In the genomic region with DNA sequence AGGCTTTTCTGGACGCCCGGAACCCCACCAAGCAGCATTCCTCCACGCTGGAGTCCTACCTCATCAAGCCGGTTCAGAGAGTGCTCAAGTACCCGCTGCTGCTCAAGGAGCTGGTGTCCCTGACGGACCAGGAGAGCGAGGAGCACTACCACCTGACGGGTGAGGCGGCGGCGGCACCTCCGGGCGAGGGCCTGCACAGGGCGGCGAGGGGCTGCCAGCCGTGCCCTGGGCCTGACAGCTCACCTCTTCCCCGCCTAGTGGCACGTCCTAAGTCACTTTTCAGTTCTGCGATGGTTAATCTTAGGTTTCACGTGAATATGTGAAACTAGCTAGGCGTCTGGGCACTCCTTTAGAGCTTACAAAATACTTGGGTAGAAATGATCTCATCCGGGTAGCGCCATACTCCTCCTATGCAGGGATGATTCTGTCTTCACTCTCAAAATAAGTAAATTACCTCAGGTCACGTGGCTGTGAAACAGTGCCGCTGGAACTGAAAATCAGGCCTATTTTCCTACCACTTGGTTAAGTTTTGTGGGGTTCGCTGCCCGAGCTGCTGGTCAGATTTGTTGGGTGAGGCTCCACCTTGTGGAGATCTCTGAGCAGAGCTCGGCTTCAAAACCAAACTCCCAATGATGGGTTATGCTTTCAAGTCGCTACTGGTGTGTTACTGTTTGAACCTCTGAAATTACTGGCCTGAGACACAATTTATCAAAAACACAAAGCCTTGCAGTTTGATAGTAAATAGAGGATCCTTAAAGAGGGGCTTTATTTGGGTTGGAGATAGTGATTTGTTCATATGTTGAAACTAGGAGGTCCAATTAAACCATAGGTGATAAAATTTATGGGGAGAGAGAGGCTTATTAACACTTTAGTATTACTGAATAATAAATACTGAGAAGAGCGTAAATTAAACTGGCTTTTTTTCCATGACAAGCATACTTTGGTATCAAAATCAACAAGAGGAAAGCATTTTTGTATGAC, we compare ENCODE assay signal across 1 cellular context.
TF ChIP-seq lines count a peak whose summit lies in the region.

No MANE protein-coding gene starts in this region.

TF ChIP-seq in HEK293, 187 proteins besides CTCF, POLR2A, EP300 and RAD21 (continued from another document):
- TF ChIP-seq ZNF777 (tag by site-specific recombination; IDR thresholded peaks at IDR 0.05; ENCODE audit: borderline replicate concordance) (no peak), ZNF114 (tag by site-specific recombination; IDR thresholded peaks at IDR 0.05) (no peak), ZEB2 (tag by site-specific recombination; IDR thresholded peaks at IDR 0.05) (no peak), ZNF10 (tag by site-specific recombination; IDR thresholded peaks at IDR 0.05) (no peak)
